In the genomic region with DNA sequence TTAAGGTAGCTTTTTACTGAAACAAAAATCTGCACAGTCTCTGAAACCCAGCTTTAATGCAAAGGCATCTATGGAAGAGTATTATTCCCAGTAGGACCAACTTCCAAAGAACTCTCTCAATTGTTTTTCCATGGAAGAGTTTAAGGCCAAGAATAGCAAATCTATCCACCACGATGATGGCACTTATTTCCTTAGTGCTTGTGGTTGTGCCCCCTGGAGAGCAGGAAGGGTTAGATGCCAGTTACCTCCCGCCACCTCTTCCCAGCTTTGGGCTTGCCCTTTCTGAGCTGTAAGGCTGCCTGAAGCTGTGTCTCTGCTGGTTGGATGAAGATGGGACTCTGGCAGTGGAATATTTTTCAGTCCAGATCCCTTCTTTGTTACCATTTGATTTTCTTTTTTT, we compare ENCODE assay signal across 15 cellular contexts.
"Had no signal": no experiment of that assay in that cellular context is flagged by ENCODE, and none has a peak within 500 bp of the region (broad histone marks: within the 10 kb centered on the region; RNA-seq: fewer than 3 reads in every experiment).

No MANE protein-coding gene starts in this region.

- H3K9me3 Mint-ChIP-seq: activated CD4-positive, alpha-beta T cell treated with anti-CD3 and anti-CD28 coated beads, Interleukin-2, amount 10 ng/mL, durations not matched to agents 7 days and 5 days; naive B cell; neural progenitor cell; stimulated activated effector memory CD8-positive, alpha-beta T cell treated with anti-CD3 and anti-CD28 coated beads, Interleukin-12 subunit alpha, Interleukin-12 subunit beta, amount 100 ng/mL, for 72 hours had no signal

- ATAC-seq: gastroesophageal sphincter; left lung; pancreas; stimulated activated effector memory CD8-positive, alpha-beta T cell treated with anti-CD3 and anti-CD28 coated beads, Interleukin-12 subunit alpha, Interleukin-12 subunit beta, amount 100 ng/mL, for 72 hours had no signal

- H3K4me3 Mint-ChIP-seq: activated CD4-positive, alpha-beta T cell treated with anti-CD3 and anti-CD28 coated beads, Interleukin-2, amount 10 ng/mL, durations not matched to agents 7 days and 5 days; endodermal cell; neural progenitor cell; stimulated activated effector memory CD8-positive, alpha-beta T cell treated with anti-CD3 and anti-CD28 coated beads, Interleukin-12 subunit alpha, Interleukin-12 subunit beta, amount 100 ng/mL, for 72 hours had no signal

- H3K27ac ChIP-seq: gastroesophageal sphincter, left lung, neural progenitor cell, pancreas, thoracic aorta, upper lobe of right lung had no signal

- H3K36me3 ChIP-seq: gastroesophageal sphincter, left lung, neural progenitor cell, pancreas, thoracic aorta, upper lobe of right lung had no signal

- H3K4me1 ChIP-seq: neural progenitor cell had no signal

- H3K4me2 ChIP-seq: neural progenitor cell had no signal

- H2AFZ ChIP-seq: neural progenitor cell had no signal

- H3K9me3 ChIP-seq: gastroesophageal sphincter, left lung, pancreas, thoracic aorta, upper lobe of right lung had no signal

- H3K4me1 Mint-ChIP-seq: endodermal cell, neural progenitor cell had no signal

- DNase-seq: activated CD4-positive, alpha-beta T cell treated with anti-CD3 and anti-CD28 coated beads, Interleukin-2, amount 10 ng/mL, durations not matched to agents 7 days and 5 days; activated naive CD4-positive, alpha-beta T cell; anterior cingulate cortex; endodermal cell; islet precursor cell; left lung; naive B cell; pancreas; stimulated activated CD4-positive, alpha-beta T cell treated with anti-CD3 and anti-CD28 coated beads, Interleukin-12 subunit alpha, Interleukin-12 subunit beta, amount 100 ng/mL, for 4 hours; stimulated activated CD4-positive, alpha-beta T cell treated with anti-CD3 and anti-CD28 coated beads, Interleukin-2, amount 100 ng/mL, for 24 hours; upper lobe of right lung had no signal

- H3K36me3 Mint-ChIP-seq: naive B cell, neural progenitor cell had no signal

- H3K27ac Mint-ChIP-seq: activated CD4-positive, alpha-beta T cell treated with anti-CD3 and anti-CD28 coated beads, Interleukin-2, amount 10 ng/mL, durations not matched to agents 7 days and 5 days; endodermal cell; naive B cell; neural progenitor cell; stimulated activated effector memory CD8-positive, alpha-beta T cell treated with anti-CD3 and anti-CD28 coated beads, Interleukin-12 subunit alpha, Interleukin-12 subunit beta, amount 100 ng/mL, for 72 hours had no signal

- H3K4me3 ChIP-seq: gastroesophageal sphincter, left lung, neural progenitor cell, pancreas, thoracic aorta, upper lobe of right lung had no signal

- H3K27me3 ChIP-seq: gastroesophageal sphincter, left lung, pancreas, upper lobe of right lung had no signal
